In the genomic region with DNA sequence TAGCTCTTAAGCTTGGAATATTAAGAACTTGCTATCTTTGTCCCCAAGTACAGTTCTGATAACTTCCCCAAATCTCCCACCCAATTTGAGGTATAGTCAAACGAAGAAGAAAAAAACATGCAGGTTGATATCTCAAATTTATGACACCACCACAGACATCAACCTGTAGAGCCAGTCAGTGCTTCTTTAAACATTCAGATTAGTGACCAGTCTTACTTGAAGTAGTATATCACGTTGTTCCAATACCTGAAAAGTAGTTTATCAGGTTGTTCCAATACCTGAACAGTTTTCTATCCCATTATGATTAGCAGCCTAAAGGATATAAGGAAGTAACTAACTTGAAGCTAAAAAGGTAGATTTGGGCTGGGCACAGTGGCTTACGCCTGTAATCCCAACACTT, we compare ENCODE assay signal across 29 cellular contexts.
"Had no signal": no experiment of that assay in that cellular context is flagged by ENCODE, and none has a peak within 500 bp of the region (broad histone marks: within the 10 kb centered on the region; RNA-seq: fewer than 3 reads in every experiment).

No MANE protein-coding gene starts in this region.

- H3K4me1 ChIP-seq: esophagus squamous epithelium, heart left ventricle had no signal

- H3K4me3 ChIP-seq: esophagus squamous epithelium, heart left ventricle had no signal

- H3K9me3 ChIP-seq: esophagus squamous epithelium, heart left ventricle had no signal

- H3K27ac ChIP-seq: brain microvascular endothelial cell, esophagus squamous epithelium, heart left ventricle had no signal

- ATAC-seq: activated T-cell treated with anti-CD3 and anti-CD28 coated beads, Interleukin-2, amount 50 U/mL, for 72 hours; effector memory CD8-positive, alpha-beta T cell; heart left ventricle; T-cell; WTC11 had no signal

- H3K36me3 ChIP-seq: brain microvascular endothelial cell, esophagus squamous epithelium, heart left ventricle had no signal

- H3K27me3 ChIP-seq: brain microvascular endothelial cell, esophagus squamous epithelium, heart left ventricle had no signal

- DNase-seq: activated CD4-positive, alpha-beta memory T cell treated with anti-CD3 and anti-CD28 coated beads, Interleukin-2, amount 10 ng/mL, durations not matched to agents 7 days and 5 days; activated CD4-positive, alpha-beta T cell treated with anti-CD3 and anti-CD28 coated beads for 1 hour; activated CD4-positive, alpha-beta T cell treated with anti-CD3 and anti-CD28 coated beads for 4 hours; activated CD4-positive, alpha-beta T cell treated with anti-CD3 and anti-CD28 coated beads, Interleukin-2, amount 10 ng/mL, durations not matched to agents 7 days and 5 days; activated CD4-positive, alpha-beta T cell treated with anti-CD3 and anti-CD28 coated beads, Interleukin-2, amount 50 U/mL, for 4 hours; activated CD8-positive, alpha-beta memory T cell treated with anti-CD3 and anti-CD28 coated beads, Interleukin-2, amount 50 U/mL, for 48 hours; activated gamma-delta T cell treated with Interleukin-2 at 50 U/mL for 16 hours; activated naive CD4-positive, alpha-beta T cell treated with anti-CD3 and anti-CD28 coated beads, Interleukin-2, amount 50 U/mL, for 16 hours; activated naive CD4-positive, alpha-beta T cell treated with Interleukin-2 at 50 U/mL for 16 hours; activated T-cell treated with anti-CD3 and anti-CD28 coated beads for 4 hours; activated T-cell treated with anti-CD3 and anti-CD28 coated beads, Interleukin-2, amount 50 U/mL, for 24 hours; activated T-cell treated with anti-CD3 and anti-CD28 coated beads, Interleukin-2, amount 50 U/mL, for 72 hours; amniotic stem cell; anterior cingulate cortex; brain microvascular endothelial cell; caudate nucleus; cortex of kidney; dermis blood vessel endothelial cell; effector CD4-positive, alpha-beta T cell; effector memory CD8-positive, alpha-beta T cell; erythroblast; esophagus squamous epithelium; foreskin melanocyte; heart left ventricle; SW 1271; T-cell had no signal

- FAIRE-seq: astrocyte, colon had no signal
